ENCODE assay signal across 8 cellular contexts in the genomic region with DNA sequence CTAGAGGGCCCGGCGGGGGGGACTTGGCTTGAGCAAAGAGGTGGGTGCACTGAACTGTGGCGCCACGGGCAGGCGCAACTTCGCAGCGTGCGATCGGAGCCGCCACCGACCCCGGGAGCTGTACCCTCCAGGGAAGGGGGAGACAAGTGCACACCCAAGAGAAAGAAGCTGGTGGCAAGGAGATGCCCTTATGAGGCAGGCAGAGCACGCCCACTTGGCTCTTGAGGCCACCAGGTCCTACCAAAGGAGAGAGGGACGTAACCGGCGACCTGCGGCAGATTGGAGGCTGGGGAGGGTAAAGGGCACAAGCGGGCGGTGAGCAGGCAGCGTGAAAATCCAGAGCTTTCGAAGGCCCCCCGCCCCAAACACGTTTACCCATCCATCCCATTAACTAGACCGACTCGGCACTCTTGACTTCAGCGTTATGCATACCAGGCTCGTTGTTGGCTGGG. TPM values are rescaled to one million over a fixed set of nuclear protein-coding genes. Genes with fewer than 3 reads are reported as not detected.
DNase-seq lines count a peak whose midpoint lies in the region; ATAC-seq and TF ChIP-seq lines count a peak whose summit lies in the region.

No MANE protein-coding gene starts in this region.

- H4K20me1 ChIP-seq in Karpas-422 (ENCODE audit: insufficient read depth, low read depth, low read length): no peaks in the 10 kb centered on the region

- peaks cover 63% of the 10 kb centered on the region for H3K4me1 ChIP-seq in Karpas-422 (ENCODE audit: low read length)

- H2AFZ ChIP-seq in Karpas-422 (ENCODE audit: low read length): 0 out of 2 replicates have a peak overlapping the region, but pooled peaks have one; percentile 70

- peak overlapping the region; percentile 93 for H3K4me2 ChIP-seq in Karpas-422 (ENCODE audit: low read depth, low read length, poor library complexity, severe bottlenecking)

- in situ Hi-C loops in astrocyte of the cerebellum (cut with HindIII; ENCODE audit: low sequenced_read_pairs): no loop called here

- H3K9me3 Mint-ChIP-seq in mesothelial cell of epicardium: no peaks in the 10 kb centered on the region

- H3K36me3 Mint-ChIP-seq in mesothelial cell of epicardium: no peaks in the 10 kb centered on the region

- ATAC-seq in HG03025 (IDR thresholded peaks at IDR 0.05; ENCODE audit: low FRiP score, unreplicated experiment): no peak

- peak overlapping the region; percentile 76 for H3K4me3 ChIP-seq in Karpas-422 (ENCODE audit: low read length)
- peak overlapping the region; percentile 47 for H3K4me3 ChIP-seq in astrocyte of the cerebellum (ENCODE audit: low read depth, low read length)

- peaks cover 55% of the 10 kb centered on the region for H3K4me1 Mint-ChIP-seq in mesothelial cell of epicardium

- H3K27ac Mint-ChIP-seq in mesothelial cell of epicardium: peak overlapping the region; percentile 95

- H3K79me2 ChIP-seq in Karpas-422 (ENCODE audit: low read length): no peaks in the 10 kb centered on the region

- no peak overlapping the region for H3K27ac ChIP-seq in Karpas-422 (ENCODE audit: low read length)

- H3K27me3 Mint-ChIP-seq in mesothelial cell of epicardium (ENCODE audit: low read depth): peaks cover 78% of the 10 kb centered on the region

- no peaks in the 10 kb centered on the region for H3K9me2 ChIP-seq in Karpas-422 (replicated peaks; ENCODE audit: insufficient read depth, low read length)

- no peaks in the 10 kb centered on the region for H3K27me3 ChIP-seq in Karpas-422 (ENCODE audit: low read length)

- no peaks in the 10 kb centered on the region for H3K9me3 ChIP-seq in Karpas-422 (ENCODE audit: low read length)

- TF ChIP-seq CTCF in astrocyte of the cerebellum (IDR thresholded peaks at IDR 0.05; ENCODE audit: low read depth, low read length, missing control alignments) (no peak), mesothelial cell of epicardium (IDR thresholded peaks at IDR 0.05; ENCODE audit: unreplicated experiment) (no peak)

- peak; percentile 46 for DNase-seq in DMS79 treated with DMSO at 0.1 percent for 48 hours (lab: John Stamatoyannopoulos, UW)
- DNase-seq in Karpas-422: peak; percentile 56
- no peak for DNase-seq in astrocyte of the cerebellum (ENCODE audit: low read depth)
- peak in 1 of 2 experiments; percentile 20 for DNase-seq in mesothelial cell of epicardium (ENCODE audit: low spot score in 2 of 2, unreplicated experiment in 2 of 2)
- DNase-seq in NCI-H1694 treated with DMSO at 0.1 percent for 48 hours (lab: John Stamatoyannopoulos, UW): no peak
- DNase-seq in central memory CD4-positive, alpha-beta T cell: no peak
- no peak for DNase-seq in NCI-H226

- H3K4me3 Mint-ChIP-seq in mesothelial cell of epicardium: peak overlapping the region; percentile 75

- H3K9ac ChIP-seq in Karpas-422 (ENCODE audit: low read length): peak overlapping the region; percentile 76

- H3K36me3 ChIP-seq in Karpas-422 (ENCODE audit: insufficient read depth, low read length): no peaks in the 10 kb centered on the region

RNA-seq across cellular contexts. Expression of gene DLX2, which starts 1.0 kb away (rescaled TPM):
- 0.97 and 1.5 TPM in 2 replicates for total RNA-seq in Karpas-422 (2014; rRNA removed; shearing (Covaris generic); ENCODE audit: low replicate concordance)
- total RNA-seq in mesothelial cell of epicardium: 9.7 to 11.8 TPM (median 10.7 TPM) in 3 replicates

RNA-seq across cellular contexts. Expression of gene DLX1, which starts 16.4 kb away (rescaled TPM):
- 1.0 and 1.2 TPM in 2 replicates for total RNA-seq in Karpas-422 (2014; rRNA removed; shearing (Covaris generic); ENCODE audit: low replicate concordance)
- 5.1 to 5.9 TPM (median 5.1 TPM) in 3 replicates for total RNA-seq in mesothelial cell of epicardium

Comparison
In these comparisons a context has a peak if more than half of its experiments do, and no peak if none do; other contexts are left out.
1. DNase-seq: peak in DMS79 treated with DMSO at 0.1 percent for 48 hours (single experiment) and Karpas-422 (single experiment); none in astrocyte of the cerebellum (single experiment), NCI-H1694 treated with DMSO at 0.1 percent for 48 hours (single experiment), central memory CD4-positive, alpha-beta T cell (single experiment) and NCI-H226 (single experiment).